ENCODE assay signal across 8 cellular contexts in genomic region chr14:95515080-95515489, GRCh38. TPM values are rescaled to one million over a fixed set of nuclear protein-coding genes. Genes with fewer than 3 reads are reported as not detected.
DNase-seq lines count a peak whose midpoint lies in the region; ATAC-seq and TF ChIP-seq lines count a peak whose summit lies in the region.

No MANE protein-coding gene starts in this region.

- H3K36me3 Mint-ChIP-seq in activated CD8-positive, alpha-beta memory T cell treated with anti-CD3 and anti-CD28 coated beads, Interleukin-2, amount 10 ng/mL, durations not matched to agents 7 days and 5 days: peaks cover 16% of the 10 kb centered on the region
- H3K36me3 Mint-ChIP-seq in nephron (ENCODE audit: low read depth): no peaks in the 10 kb centered on the region

- no peaks in the 10 kb centered on the region for H3K9me3 ChIP-seq in SK-N-MC (ENCODE audit: low read depth, low read length)

- DNase-seq in activated CD8-positive, alpha-beta memory T cell treated with anti-CD3 and anti-CD28 coated beads, Interleukin-2, amount 10 ng/mL, durations not matched to agents 7 days and 5 days: no peak
- DNase-seq in activated CD8-positive, alpha-beta memory T cell treated with anti-CD3 and anti-CD28 coated beads for 24 hours: no peak
- DNase-seq in SK-N-MC (ENCODE audit: low read depth, low spot score) (no peak), epithelial cell of prostate (ENCODE audit: low read depth, low spot score) (no peak), HuH-7 (ENCODE audit: low spot score) (no peak), ureter (ENCODE audit: low spot score) (no peak), H4 (ENCODE audit: low spot score) (no peak)

- H3K27ac Mint-ChIP-seq in activated CD8-positive, alpha-beta memory T cell treated with anti-CD3 and anti-CD28 coated beads, Interleukin-2, amount 10 ng/mL, durations not matched to agents 7 days and 5 days: peak overlapping the region; percentile 84
- peak overlapping the region; percentile 77 to 85 (median 83) for H3K27ac Mint-ChIP-seq in nephron

- peaks cover 70% of the 10 kb centered on the region for H3K4me1 Mint-ChIP-seq in activated CD8-positive, alpha-beta memory T cell treated with anti-CD3 and anti-CD28 coated beads, Interleukin-2, amount 10 ng/mL, durations not matched to agents 7 days and 5 days
- peaks cover 48% of the 10 kb centered on the region for H3K4me1 Mint-ChIP-seq in nephron

- H3K9me3 Mint-ChIP-seq in activated CD8-positive, alpha-beta memory T cell treated with anti-CD3 and anti-CD28 coated beads, Interleukin-2, amount 10 ng/mL, durations not matched to agents 7 days and 5 days (ENCODE audit: low read depth): no peaks in the 10 kb centered on the region
- no peaks in the 10 kb centered on the region for H3K9me3 Mint-ChIP-seq in nephron

- peak overlapping the region; percentile 90 for H3K4me3 ChIP-seq in SK-N-MC

- CTCF ChIA-PET in activated CD8-positive, alpha-beta memory T cell treated with anti-CD3 and anti-CD28 coated beads, Interleukin-2, amount 10 ng/mL, durations not matched to agents 7 days and 5 days (lab: Charles Lee): interaction anchor here (0.8 to 4.6 kb wide), 9 partner anchors 8 to 72 kb away, joined by 3 to 35 read pairs (median 6); partner anchors contain the start of gene GLRX5

- peak overlapping the region; percentile 96 for H3K4me3 Mint-ChIP-seq in activated CD8-positive, alpha-beta memory T cell treated with anti-CD3 and anti-CD28 coated beads, Interleukin-2, amount 10 ng/mL, durations not matched to agents 7 days and 5 days
- H3K4me3 Mint-ChIP-seq in nephron: peak overlapping the region; percentile 65 to 87 (median 87)

- TF ChIP-seq CTCF in nephron (IDR thresholded peaks at IDR 0.05; ENCODE audit: unreplicated experiment in 3 of 3): no peak

- H3K27ac ChIP-seq in SK-N-MC: 0 out of 2 replicates have a peak overlapping the region, but pooled peaks have one; percentile 42
- peak overlapping the region; percentile 12 for H3K27ac ChIP-seq in epithelial cell of prostate

- no peaks in the 10 kb centered on the region for H3K27me3 Mint-ChIP-seq in activated CD8-positive, alpha-beta memory T cell treated with anti-CD3 and anti-CD28 coated beads, Interleukin-2, amount 10 ng/mL, durations not matched to agents 7 days and 5 days
- peaks cover 34% of the 10 kb centered on the region for H3K27me3 Mint-ChIP-seq in nephron (ENCODE audit: low read depth)

- ATAC-seq in activated CD8-positive, alpha-beta memory T cell treated with anti-CD3 and anti-CD28 coated beads, Interleukin-2, amount 10 ng/mL, durations not matched to agents 7 days and 5 days: no peak

- no peak overlapping the region for H3K9ac ChIP-seq in SK-N-MC (ENCODE audit: insufficient read length)

- no peaks in the 10 kb centered on the region for H3K36me3 ChIP-seq in SK-N-MC (ENCODE audit: insufficient read depth, low read length)

RNA-seq across cellular contexts. Expression of gene SYNE3, which starts 1.4 kb away (rescaled TPM):
- 10 to 100 TPM; 65.8 to 81.6 TPM for total RNA-seq in activated CD8-positive, alpha-beta memory T cell treated with anti-CD3 and anti-CD28 coated beads, Interleukin-2, amount 10 ng/mL, durations not matched to agents 7 days and 5 days
- total RNA-seq in ureter: 14.4 TPM
- total RNA-seq in H4 (2014; rRNA removed; shearing (Covaris generic)): 0.75 and 1.4 TPM in 2 replicates

RNA-seq across cellular contexts. Expression of gene GLRX5, which starts 19.8 kb away (rescaled TPM):
- total RNA-seq in activated CD8-positive, alpha-beta memory T cell treated with anti-CD3 and anti-CD28 coated beads, Interleukin-2, amount 10 ng/mL, durations not matched to agents 7 days and 5 days: 10 to 100 TPM; 36.4 to 48.5 TPM
- total RNA-seq in ureter: 35.9 TPM
- 74.4 and 79.7 TPM in 2 replicates for total RNA-seq in H4 (2014; rRNA removed; shearing (Covaris generic))
